Comparison of ENCODE assay signal across 1 cellular context in genomic region chr6:111353914-111354464, GRCh38.
TF ChIP-seq lines count a peak whose summit lies in the region.

No MANE protein-coding gene starts in this region.

TF ChIP-seq in GM12878, 131 proteins besides CTCF, POLR2A, EP300 and RAD21 (continued from another document):
- TF ChIP-seq PRDM15 (CRISPR knock-in tag; IDR thresholded peaks at IDR 0.05) = no peak
- no peak for TF ChIP-seq SMARCA5 (IDR thresholded peaks at IDR 0.05)
- no peak for TF ChIP-seq MLLT1 (IDR thresholded peaks at IDR 0.05)
- TF ChIP-seq ZBTB33 (IDR thresholded peaks at IDR 0.05) = no peak
- no peak for TF ChIP-seq WRNIP1 (IDR thresholded peaks at IDR 0.05; ENCODE audit: borderline replicate concordance, low read depth, low read length)
- TF ChIP-seq SP1 (IDR thresholded peaks at IDR 0.05; ENCODE audit: low read depth, low read length) = no peak
- TF ChIP-seq SRF (IDR thresholded peaks at IDR 0.05; ENCODE audit: low read depth in 2 of 2, low read length in 2 of 2) = no peak
- no peak for TF ChIP-seq MTA3 (IDR thresholded peaks at IDR 0.05; ENCODE audit: borderline replicate concordance, low read length)
- no peak for TF ChIP-seq ZNF217 (IDR thresholded peaks at IDR 0.05)
- TF ChIP-seq YY1 (IDR thresholded peaks at IDR 0.05; ENCODE audit: low read depth, low read length) = no peak
